1 cellular context compared by ENCODE assay signal in the genomic region with DNA sequence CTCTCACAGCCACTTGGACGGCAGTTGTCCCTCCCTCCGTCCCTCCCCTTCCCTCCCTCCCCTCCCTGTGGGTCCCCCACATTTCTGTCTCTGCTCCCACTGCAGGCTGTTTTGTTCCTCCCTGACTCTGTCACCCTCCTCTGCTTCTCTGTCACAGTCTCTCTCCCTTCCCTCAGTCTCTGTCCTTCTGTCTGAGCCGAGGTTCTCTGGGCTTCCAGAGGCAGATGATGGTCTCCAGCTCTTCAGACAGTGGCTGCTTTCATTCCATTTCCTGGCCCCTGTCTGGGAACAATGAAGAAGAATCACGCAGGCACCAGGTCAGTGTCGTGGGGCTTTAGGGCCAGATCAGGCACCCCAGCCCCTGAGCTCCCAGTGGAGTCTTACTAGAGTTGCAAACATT.
TF ChIP-seq lines count a peak whose summit lies in the region.

No MANE protein-coding gene starts in this region.

TF ChIP-seq in WTC11, 78 proteins besides CTCF, POLR2A, EP300 and RAD21 (continued from another document):
- TF ChIP-seq, protein P1, sequence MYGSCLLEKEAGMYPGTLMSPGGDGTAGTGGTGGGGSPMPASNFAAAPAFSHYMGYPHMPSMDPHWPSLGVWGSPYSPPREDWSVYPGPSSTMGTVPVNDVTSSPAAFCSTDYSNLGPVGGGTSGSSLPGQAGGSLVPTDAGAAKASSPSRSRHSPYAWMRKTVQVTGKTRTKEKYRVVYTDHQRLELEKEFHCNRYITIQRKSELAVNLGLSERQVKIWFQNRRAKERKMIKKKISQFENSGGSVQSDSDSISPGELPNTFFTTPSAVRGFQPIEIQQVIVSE (CRISPR knock-in tag; IDR thresholded peaks at IDR 0.05; ENCODE audit: borderline replicate concordance): no peak
- TF ChIP-seq ZNF396 (CRISPR knock-in tag; IDR thresholded peaks at IDR 0.05; ENCODE audit: borderline replicate concordance) (no peak), USF2 (CRISPR knock-in tag; IDR thresholded peaks at IDR 0.05) (no peak), ELF4 (CRISPR knock-in tag; IDR thresholded peaks at IDR 0.05; ENCODE audit: low read depth) (no peak)
